Comparison of ENCODE assay signal across 22 cellular contexts in genomic region chr21:37184784-37185593, GRCh38.
"Had no signal": no experiment of that assay in that cellular context is flagged by ENCODE, and none has a peak within 500 bp of the region (broad histone marks: within the 10 kb centered on the region; RNA-seq: fewer than 3 reads in every experiment).

No MANE protein-coding gene starts in this region.

- DNase-seq: activated CD4-positive, CD25-positive, alpha-beta regulatory T cell; activated CD8-positive, alpha-beta memory T cell treated with anti-CD3 and anti-CD28 coated beads for 24 hours; activated effector memory CD4-positive, alpha-beta T cell treated with Interleukin-2 at 50 U/mL for 16 hours; amygdala; dermis blood vessel endothelial cell; effector memory CD4-positive, alpha-beta T cell; heart right ventricle; left lung; midbrain; SK-N-SH; stimulated activated CD4-positive, alpha-beta T cell treated with anti-CD3 and anti-CD28 coated beads, Interleukin-4, amount 100 ng/mL, for 4 hours; stimulated activated naive CD4-positive, alpha-beta T cell; substantia nigra; T-helper 9 cell; tibial artery had no signal

- H3K27ac ChIP-seq: cardiac muscle cell, esophagus muscularis mucosa, gastroesophageal sphincter, heart right ventricle, left lung, parathyroid adenoma, tibial artery had no signal

- H3K27me3 Mint-ChIP-seq: activated naive CD8-positive, alpha-beta T cell had no signal

- H3K9me3 Mint-ChIP-seq: nephron had no signal

- H3K4me3 Mint-ChIP-seq: activated naive CD8-positive, alpha-beta T cell; nephron had no signal

- H3K4me1 Mint-ChIP-seq: nephron had no signal

- H3K27ac Mint-ChIP-seq: activated naive CD8-positive, alpha-beta T cell; nephron had no signal

- ATAC-seq: gastroesophageal sphincter, heart right ventricle, left lung, sciatic nerve had no signal
